In the genomic region with DNA sequence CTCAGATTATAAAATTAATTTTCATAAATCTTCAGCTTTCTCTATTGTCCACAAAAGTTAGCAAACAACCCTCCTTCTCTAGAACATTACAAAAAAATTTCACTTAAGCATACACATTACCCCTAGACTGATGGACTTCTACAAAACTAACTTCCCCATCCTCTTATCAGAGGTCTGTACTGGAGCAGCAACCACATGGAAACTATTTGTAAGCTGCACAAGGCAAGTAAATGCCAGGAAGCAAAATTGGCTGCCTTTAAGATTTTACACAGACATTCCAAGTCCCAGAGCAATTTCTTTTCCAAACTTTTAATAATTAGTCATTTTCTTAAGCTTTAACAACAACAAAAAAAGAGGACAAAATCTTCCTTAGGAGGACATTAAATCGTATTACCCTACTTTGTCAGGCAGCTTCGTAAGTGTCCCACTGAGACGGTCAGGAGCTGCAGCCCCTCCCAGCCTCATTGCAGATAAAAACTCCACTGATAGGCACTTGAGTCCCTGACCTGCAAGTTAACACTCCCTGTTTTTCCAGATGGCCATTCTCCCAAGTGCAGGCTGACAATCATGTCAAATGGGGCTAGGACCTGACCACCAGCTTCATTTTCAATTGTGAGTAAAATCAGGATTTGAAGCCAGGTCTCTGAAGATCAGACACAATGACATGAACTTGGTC, we compare ENCODE assay signal across 16 cellular contexts.
DNase-seq lines count a peak whose midpoint lies in the region; ATAC-seq and TF ChIP-seq lines count a peak whose summit lies in the region.
"Had no signal": no experiment of that assay in that cellular context is flagged by ENCODE, and none has a peak within 500 bp of the region (broad histone marks: within the 10 kb centered on the region; RNA-seq: fewer than 3 reads in every experiment).

No MANE protein-coding gene starts in this region.

- H3K27ac Mint-ChIP-seq in T-helper 17 cell, result no peak overlapping the region
- H3K27ac Mint-ChIP-seq: activated CD4-positive, alpha-beta T cell treated with anti-CD3 and anti-CD28 coated beads, Interleukin-2, amount 10 ng/mL, durations not matched to agents 24 days and 14 days; CD8-positive, alpha-beta T cell; naive B cell had no signal

- H3K9me3 ChIP-seq in T-helper 17 cell (ENCODE audit: control insufficient read depth, low read length, poor library complexity, severe bottlenecking), result no peaks in the 10 kb centered on the region

- peak; percentile 81 for ATAC-seq in Right ventricle myocardium inferior
- no peak for ATAC-seq in HG03565 (IDR thresholded peaks at IDR 0.05; ENCODE audit: unreplicated experiment)
- no peak for ATAC-seq in T-helper 17 cell
- ATAC-seq: activated T-cell treated with anti-CD3 and anti-CD28 coated beads, Interleukin-2, amount 50 U/mL, for 4 hours; CD8-positive, alpha-beta T cell; stimulated activated naive CD8-positive, alpha-beta T cell treated with anti-CD3 and anti-CD28 coated beads, Interleukin-15, Interleukin-2, amounts not matched to agents 100 U/mL and 50 U/mL, for 24 hours had no signal

- H3K4me1 Mint-ChIP-seq in T-helper 17 cell, result peaks cover 3% of the 10 kb centered on the region
- H3K4me1 Mint-ChIP-seq: activated CD4-positive, alpha-beta T cell treated with anti-CD3 and anti-CD28 coated beads, Interleukin-2, amount 10 ng/mL, durations not matched to agents 24 days and 14 days; naive B cell had no signal

- H3K36me3 Mint-ChIP-seq in T-helper 17 cell (ENCODE audit: low read depth), result no peaks in the 10 kb centered on the region
- H3K36me3 Mint-ChIP-seq: CD8-positive, alpha-beta T cell; naive B cell had no signal

- H3K4me3 ChIP-seq in choroid plexus epithelial cell (ENCODE audit: low read depth, low read length), result no peak overlapping the region
- H3K4me3 ChIP-seq: dorsolateral prefrontal cortex had no signal

- H3K27me3 Mint-ChIP-seq in T-helper 17 cell, result peaks cover 27% of the 10 kb centered on the region
- H3K27me3 Mint-ChIP-seq: activated CD4-positive, alpha-beta T cell treated with anti-CD3 and anti-CD28 coated beads, Interleukin-2, amount 10 ng/mL, durations not matched to agents 24 days and 14 days had no signal

- intact Hi-C loops in Right ventricle myocardium inferior (cut with DNase I) (loop anchor here (5.0 kb wide), 2 partner anchors 49 to 91 kb away; no protein-coding TSS in a partner anchor), cardiac septum (cut with DNase I) (no loop called here)

- peak; percentile 50 for DNase-seq in Right ventricle myocardium inferior (ENCODE audit: missing footprints)
- no peak for DNase-seq in cardiac septum (ENCODE audit: low spot score)
- DNase-seq in choroid plexus epithelial cell (ENCODE audit: low read depth), result peak; percentile 51
- DNase-seq in iPS-NIHi7 (ENCODE audit: extremely low spot score), result peak; percentile 61
- no peak for DNase-seq in NCI-H146 (lab: John Stamatoyannopoulos, UW)
- DNase-seq in T-helper 17 cell, result no peak
- DNase-seq in NOMO-1 treated with dmso at 0.1 percent for 144 hours (lab: John Stamatoyannopoulos, UW; ENCODE audit: unreplicated experiment), result no peak
- DNase-seq: activated CD4-positive, alpha-beta T cell treated with anti-CD3 and anti-CD28 coated beads, Interleukin-2, amount 10 ng/mL, durations not matched to agents 24 days and 14 days; activated T-cell treated with anti-CD3 and anti-CD28 coated beads, Interleukin-2, amount 50 U/mL, for 4 hours; amniotic stem cell; CD8-positive, alpha-beta T cell; dorsolateral prefrontal cortex; naive B cell; NCI-H1436 treated with DMSO at 0.1 percent for 48 hours; stimulated activated naive CD8-positive, alpha-beta T cell treated with anti-CD3 and anti-CD28 coated beads, Interleukin-15, Interleukin-2, amounts not matched to agents 100 U/mL and 50 U/mL, for 24 hours had no signal

- H3K4me3 Mint-ChIP-seq in T-helper 17 cell, result no peak overlapping the region
- H3K4me3 Mint-ChIP-seq: activated CD4-positive, alpha-beta T cell treated with anti-CD3 and anti-CD28 coated beads, Interleukin-2, amount 10 ng/mL, durations not matched to agents 24 days and 14 days; activated T-cell treated with anti-CD3 and anti-CD28 coated beads, Interleukin-2, amount 50 U/mL, for 4 hours; CD8-positive, alpha-beta T cell; naive B cell had no signal

- TF ChIP-seq CTCF in choroid plexus epithelial cell (conservative IDR thresholded peaks at IDR 0.05; ENCODE audit: low read depth, low read length), result no peak

Comparison
In these comparisons a context has a peak if more than half of its experiments do, and no peak if none do; other contexts are left out.
1. DNase-seq: peak in Right ventricle myocardium inferior (single experiment), choroid plexus epithelial cell (single experiment) and iPS-NIHi7 (single experiment); none in cardiac septum (single experiment), NCI-H146 (single experiment), T-helper 17 cell (0 of 3) and NOMO-1 treated with dmso at 0.1 percent for 144 hours (single experiment).